ENCODE assay signal across 19 cellular contexts in the genomic region with DNA sequence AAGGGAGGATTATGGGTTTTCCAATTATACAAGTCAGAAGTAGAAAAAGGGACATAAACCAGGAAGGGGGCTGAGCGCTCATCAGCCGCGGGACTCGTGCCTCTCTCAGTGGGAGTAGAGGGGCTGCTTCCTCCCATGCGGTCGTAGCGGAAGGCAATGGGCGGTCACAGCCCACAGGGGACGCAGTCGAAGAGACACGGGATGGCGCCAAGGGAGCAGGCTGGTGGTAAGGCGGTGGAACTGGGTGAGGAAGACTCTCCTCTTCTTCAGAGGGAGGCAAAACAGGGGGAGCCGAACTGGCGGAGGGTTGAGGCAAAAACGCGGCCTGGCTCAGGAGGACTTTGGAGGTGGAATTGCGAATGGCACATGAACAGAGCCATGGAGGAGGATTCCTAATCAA.
DNase-seq lines count a peak whose midpoint lies in the region; ATAC-seq, FAIRE-seq and TF ChIP-seq lines count a peak whose summit lies in the region.
"Had no signal": no experiment of that assay in that cellular context is flagged by ENCODE, and none has a peak within 500 bp of the region (broad histone marks: within the 10 kb centered on the region; RNA-seq: fewer than 3 reads in every experiment).

No MANE protein-coding gene starts in this region.

- TF ChIP-seq CTCF in A673 (conservative IDR thresholded peaks at IDR 0.05; ENCODE audit: low read depth, low read length): no peak
- TF ChIP-seq CTCF in DND-41 (IDR thresholded peaks at IDR 0.05; ENCODE audit: borderline replicate concordance, extremely low read depth, low read length, poor library complexity, severe bottlenecking): no peak
- peak; percentile 8 to 30 (median 19); a peak in 2 of 6 replicates for TF ChIP-seq CTCF in K562 (IDR thresholded peaks at IDR 0.05 in 2 of 3, conservative IDR thresholded peaks at IDR 0.05 in 1 of 3; ENCODE audit: insufficient read depth in 2 of 3, low read depth in 1 of 3, low read length in 3 of 3)

- ATAC-seq in DND-41 (ENCODE audit: insufficient read depth, low read depth) (no peak), K562 (peak; percentile 77)
- ATAC-seq: GM12878, HepG2 had no signal

- H3K27ac ChIP-seq in A673 (ENCODE audit: low read depth, low read length, poor library complexity, severe bottlenecking) (no peak overlapping the region), DND-41 (ENCODE audit: low read length) (peak overlapping the region; percentile 54; the same call in 1 of the 2 replicates), KOPT-K1 (ENCODE audit: low read depth, low read length, poor library complexity, severe bottlenecking) (peak overlapping the region; percentile 86), K562 (ENCODE audit: extremely low read depth, low read depth, low read length) (peak overlapping the region; percentile 76)
- H3K27ac ChIP-seq: C4-2B had no signal

- H3K27me3 ChIP-seq in A673 (replicated peaks; ENCODE audit: insufficient read depth, low read depth, low read length, poor library complexity) (peaks cover 89% of the 10 kb centered on the region), DND-41 (ENCODE audit: insufficient read depth, low read length, poor library complexity) (no peaks in the 10 kb centered on the region), K562 (ENCODE audit: control insufficient read depth in 2 of 2, insufficient read depth in 2 of 2, low read length in 2 of 2) (no peaks in the 10 kb centered on the region)

- H2AFZ ChIP-seq in DND-41 (ENCODE audit: low read depth, low read length): no peak overlapping the region
- peak overlapping the region; percentile 91 for H2AFZ ChIP-seq in K562 (ENCODE audit: low read depth, low read length)

- H3K4me2 ChIP-seq in DND-41 (ENCODE audit: insufficient read depth, low read length) (no peak overlapping the region), K562 (ENCODE audit: insufficient read depth, low read length) (peak overlapping the region; percentile 75)

- no peaks in the 10 kb centered on the region for H3K4me1 ChIP-seq in A673 (ENCODE audit: insufficient read depth, low read length, poor library complexity, severe bottlenecking)
- H3K4me1 ChIP-seq in DND-41 (ENCODE audit: insufficient read depth, low read length): peaks cover 68% of the 10 kb centered on the region
- H3K4me1 ChIP-seq in K562 (replicated peaks in 1 of 2; ENCODE audit: control insufficient read depth in 2 of 2, insufficient read depth in 2 of 2, low read length in 2 of 2): peaks cover 7 to 9% of the 10 kb centered on the region in 2 experiments; a peak in 4 of 5 replicates

- H3K36me3 ChIP-seq in A673 (ENCODE audit: insufficient read depth, low read length, poor library complexity, severe bottlenecking) (no peaks in the 10 kb centered on the region), DND-41 (ENCODE audit: insufficient read depth, low read length) (peaks cover 86% of the 10 kb centered on the region), KOPT-K1 (ENCODE audit: insufficient read depth, low read length) (peaks cover 21% of the 10 kb centered on the region; the same call in 1 of the 2 replicates), K562 (ENCODE audit: control insufficient read depth, insufficient read depth, low read length) (no peaks in the 10 kb centered on the region)

- H3K4me3 ChIP-seq in A673 (ENCODE audit: low read depth, low read length, poor library complexity, severe bottlenecking) (no peak overlapping the region), DND-41 (ENCODE audit: low read depth in 1 of 2, low read length in 2 of 2) (no peak overlapping the region), K562 (peak overlapping the region; percentile 31)
- H3K4me3 ChIP-seq: GM12878 had no signal

- BruUV-seq in A673 (replicated peaks; lab: Mats Ljungman, UMichigan) (no TSS peak), K562 (replicated peaks; lab: Mats Ljungman, UMichigan) (no TSS peak)

- DNase-seq in A673 (ENCODE audit: low spot score) (peak; percentile 26), DND-41 (peak; percentile 40), K562 (ENCODE audit: extremely low read depth in 1 of 4, low spot score in 3 of 4) (peak; percentile 27 to 40 (median 34)), urothelium cell line (ENCODE audit: low spot score) (no peak), GM19238 (ENCODE audit: insufficient read length, low spot score) (no peak), COLO829 (ENCODE audit: low spot score) (no peak)
- DNase-seq in effector CD8-positive, alpha-beta T cell (lab: John Stamatoyannopoulos, UW): no peak
- DNase-seq: 8988T; ACHN; CD4-positive, alpha-beta memory T cell; COR-L47; HCEC 1CT; HFFc6 had no signal

- H3K9me1 ChIP-seq in K562 (ENCODE audit: control insufficient read depth, insufficient read depth, low read length): no peaks in the 10 kb centered on the region

- TF ChIP-seq EP300 in K562 (IDR thresholded peaks at IDR 0.05; ENCODE audit: low read length): no peak

- in situ Hi-C loops in K562 (cut with MboI): no loop called here

- CTCF ChIA-PET in A673 (lab: Charles Lee): no interaction called here
- CTCF ChIA-PET in K562 (lab: Yijun Ruan, JAX; ENCODE audit: low intra/inter-chr PET ratio): no interaction called here

- 2% methylated on average over 16 of the region's 18 CpGs for WGBS in K562 (ENCODE audit: insufficient coverage, low coverage, missing lambda C conversion rate)

- H3K9me3 ChIP-seq in A673 (ENCODE audit: low read depth, low read length, poor library complexity, severe bottlenecking) (no peaks in the 10 kb centered on the region), DND-41 (ENCODE audit: insufficient read depth, low read length, severe bottlenecking) (no peaks in the 10 kb centered on the region), KOPT-K1 (ENCODE audit: insufficient read depth, low read length, poor library complexity, severe bottlenecking) (no peaks in the 10 kb centered on the region), K562 (replicated peaks; ENCODE audit: control insufficient read depth, insufficient read depth, low read depth, low read length) (no peaks in the 10 kb centered on the region)

- H3K9ac ChIP-seq in DND-41 (ENCODE audit: low read depth, low read length) (no peak overlapping the region), K562 (ENCODE audit: insufficient read depth in 1 of 2, low read depth in 2 of 2, low read length in 2 of 2) (peak overlapping the region; percentile 62 to 80)

- TF ChIP-seq POLR2A in K562 (conservative IDR thresholded peaks at IDR 0.05): 0 out of 2 replicates have a peak, but pooled peaks have one; percentile 40

- POLR2A ChIA-PET in A673 (lab: Charles Lee; ENCODE audit: low non-redundant PET) (no interaction called here), K562 (lab: Yijun Ruan, JAX) (no interaction called here)

- intact Hi-C loops in A673 (cut with micrococcal nuclease; ENCODE audit: unreplicated experiment) (no loop called here), K562 (cut with micrococcal nuclease) (no loop called here)

- FAIRE-seq in K562 (lab: Jason Lieb, UNC) (no peak), urothelium cell line (lab: Jason Lieb, UNC) (no peak)
- FAIRE-seq: GM12878, GM19239, HepG2, HTR-8/SVneo had no signal

- H4K20me1 ChIP-seq in DND-41 (ENCODE audit: insufficient read depth, low read length) (no peaks in the 10 kb centered on the region), K562 (replicated peaks; ENCODE audit: control insufficient read depth, insufficient read depth, low read length) (no peaks in the 10 kb centered on the region)

- H3K79me2 ChIP-seq in DND-41 (ENCODE audit: insufficient read depth, low read length) (peaks cover 63% of the 10 kb centered on the region), K562 (ENCODE audit: control insufficient read depth, insufficient read depth, low read length) (no peaks in the 10 kb centered on the region)

- no peak for TF ChIP-seq RAD21 in K562 (CRISPR knock-in tag; conservative IDR thresholded peaks at IDR 0.05 in 1 of 2, IDR thresholded peaks at IDR 0.05 in 1 of 2)

TF ChIP-seq in K562, 482 proteins besides CTCF, POLR2A, EP300 and RAD21 (continues in another document):
- TF ChIP-seq, protein P1, sequence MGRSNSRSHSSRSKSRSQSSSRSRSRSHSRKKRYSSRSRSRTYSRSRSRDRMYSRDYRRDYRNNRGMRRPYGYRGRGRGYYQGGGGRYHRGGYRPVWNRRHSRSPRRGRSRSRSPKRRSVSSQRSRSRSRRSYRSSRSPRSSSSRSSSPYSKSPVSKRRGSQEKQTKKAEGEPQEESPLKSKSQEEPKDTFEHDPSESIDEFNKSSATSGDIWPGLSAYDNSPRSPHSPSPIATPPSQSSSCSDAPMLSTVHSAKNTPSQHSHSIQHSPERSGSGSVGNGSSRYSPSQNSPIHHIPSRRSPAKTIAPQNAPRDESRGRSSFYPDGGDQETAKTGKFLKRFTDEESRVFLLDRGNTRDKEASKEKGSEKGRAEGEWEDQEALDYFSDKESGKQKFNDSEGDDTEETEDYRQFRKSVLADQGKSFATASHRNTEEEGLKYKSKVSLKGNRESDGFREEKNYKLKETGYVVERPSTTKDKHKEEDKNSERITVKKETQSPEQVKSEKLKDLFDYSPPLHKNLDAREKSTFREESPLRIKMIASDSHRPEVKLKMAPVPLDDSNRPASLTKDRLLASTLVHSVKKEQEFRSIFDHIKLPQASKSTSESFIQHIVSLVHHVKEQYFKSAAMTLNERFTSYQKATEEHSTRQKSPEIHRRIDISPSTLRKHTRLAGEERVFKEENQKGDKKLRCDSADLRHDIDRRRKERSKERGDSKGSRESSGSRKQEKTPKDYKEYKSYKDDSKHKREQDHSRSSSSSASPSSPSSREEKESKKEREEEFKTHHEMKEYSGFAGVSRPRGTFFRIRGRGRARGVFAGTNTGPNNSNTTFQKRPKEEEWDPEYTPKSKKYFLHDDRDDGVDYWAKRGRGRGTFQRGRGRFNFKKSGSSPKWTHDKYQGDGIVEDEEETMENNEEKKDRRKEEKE (IDR thresholded peaks at IDR 0.05; ENCODE audit: borderline replicate concordance in 1 of 2, control insufficient read depth in 1 of 2, low read depth in 2 of 2, low read length in 1 of 2): no peak
- TF ChIP-seq COPS2 (conservative IDR thresholded peaks at IDR 0.05): no peak

Comparison
In these comparisons a context has a peak if more than half of its experiments do, and no peak if none do; other contexts are left out.
1. DNase-seq: peak in A673 (single experiment), DND-41 (single experiment) and K562 (4 of 4); none in urothelium cell line (single experiment), effector CD8-positive, alpha-beta T cell (single experiment), GM19238 (single experiment) and COLO829 (single experiment).
2. CTCF ChIP-seq: peak in K562 (3 of 3); none in A673 (single experiment) and DND-41 (single experiment).